9 cellular contexts compared by ENCODE assay signal in genomic region chr10:124619802-124620490, GRCh38.
DNase-seq lines count a peak whose midpoint lies in the region; ATAC-seq, FAIRE-seq and TF ChIP-seq lines count a peak whose summit lies in the region.
"Had no signal": no experiment of that assay in that cellular context is flagged by ENCODE, and none has a peak within 500 bp of the region (broad histone marks: within the 10 kb centered on the region; RNA-seq: fewer than 3 reads in every experiment).

No MANE protein-coding gene starts in this region.

- no peaks in the 10 kb centered on the region for H3K9me1 ChIP-seq in keratinocyte (ENCODE audit: control insufficient read depth, extremely low read depth, insufficient read depth, low read length)

- H3K9me3 ChIP-seq in CD4-positive, alpha-beta memory T cell (ENCODE audit: control insufficient read depth in 1 of 2, low read length in 2 of 2): no peaks in the 10 kb centered on the region
- H3K9me3 ChIP-seq in keratinocyte (ENCODE audit: control insufficient read depth, low read depth, low read length): no peaks in the 10 kb centered on the region

- H3K4me2 ChIP-seq in keratinocyte (ENCODE audit: control insufficient read depth, extremely low read depth, insufficient read depth, low read depth, low read length): peak overlapping the region; percentile 74

- intact Hi-C loops in CD4-positive, alpha-beta memory T cell (cut with micrococcal nuclease): no loop called here

- H3K27ac Mint-ChIP-seq in CD4-positive, alpha-beta memory T cell: peak overlapping the region in 5 of 7 donors; percentile 57 to 89 (median 76)

- H3K27me3 Mint-ChIP-seq in CD4-positive, alpha-beta memory T cell: no peaks in the 10 kb centered on the region

- no peak overlapping the region for H2AFZ ChIP-seq in keratinocyte (ENCODE audit: control insufficient read depth, low read length)

- dilution Hi-C loops in keratinocyte (cut with MboI; ENCODE audit: extremely low pct_ligation_motif_present, low sequenced_read_pairs): no loop called here

- CTCF ChIA-PET in CD4-positive, alpha-beta memory T cell (lab: Charles Lee; ENCODE audit: partially characterized antibody): interaction anchor here (0.7 to 4.2 kb wide), 4 partner anchors 27 to 126 kb away, joined by 3 to 33 read pairs (median 4); no protein-coding TSS in a partner anchor

- POLR2A ChIA-PET in CD4-positive, alpha-beta memory T cell (lab: Charles Lee; ENCODE audit: partially characterized antibody): interaction anchor here (0.7 to 1.6 kb wide), 6 partner anchors 8 to 122 kb away, joined by 3 to 8 read pairs (median 4); no protein-coding TSS in a partner anchor

- DNase-seq in CD4-positive, alpha-beta memory T cell: no peak
- DNase-seq in keratinocyte (ENCODE audit: low read depth, low spot score): no peak
- DNase-seq in NCI-H510A treated with DMSO at 0.1 percent for 48 hours (lab: John Stamatoyannopoulos, UW): no peak
- DNase-seq in NCI-H2171 treated with DMSO at 0.1 percent for 48 hours (lab: John Stamatoyannopoulos, UW): no peak
- no peak for DNase-seq in foreskin keratinocyte
- DNase-seq in DMS 273 treated with DMSO at 0.1 percent for 48 hours (lab: John Stamatoyannopoulos, UW): no peak
- DNase-seq: WERI-Rb-1 had no signal

- TF ChIP-seq CTCF in keratinocyte (optimal IDR thresholded peaks at IDR 0.05 in 1 of 3, IDR thresholded peaks at IDR 0.05 in 1 of 3, conservative IDR thresholded peaks at IDR 0.05 in 1 of 3; ENCODE audit: extremely low read depth in 1 of 3, insufficient read depth in 2 of 3, low read length in 3 of 3) (no peak), foreskin keratinocyte (conservative IDR thresholded peaks at IDR 0.05) (no peak)

- H3K27ac ChIP-seq in CD4-positive, alpha-beta memory T cell (ENCODE audit: low read depth, low read length): peak overlapping the region; percentile 46
- H3K27ac ChIP-seq in keratinocyte (ENCODE audit: control insufficient read depth, insufficient read depth, low read length): no peak overlapping the region
- H3K27ac ChIP-seq in foreskin keratinocyte: no peak overlapping the region
- H3K27ac ChIP-seq: WERI-Rb-1 had no signal

- H3K27me3 ChIP-seq in CD4-positive, alpha-beta memory T cell (ENCODE audit: insufficient read depth, low read length): no peaks in the 10 kb centered on the region
- H3K27me3 ChIP-seq in keratinocyte (ENCODE audit: control insufficient read depth, extremely low read depth, insufficient read depth, low read length) (no peaks in the 10 kb centered on the region), foreskin keratinocyte (no peaks in the 10 kb centered on the region)

- H3K4me1 Mint-ChIP-seq in CD4-positive, alpha-beta memory T cell: peaks cover 17 to 53% (median 34%) of the 10 kb centered on the region in 4 donors

- peak overlapping the region in 1 of 8 donors; percentile 29 for H3K4me3 Mint-ChIP-seq in CD4-positive, alpha-beta memory T cell

- FAIRE-seq in keratinocyte (lab: Jason Lieb, UNC): no peak

- H3K4me1 ChIP-seq in CD4-positive, alpha-beta memory T cell (ENCODE audit: insufficient read depth, low read length): peaks cover 26% of the 10 kb centered on the region
- H3K4me1 ChIP-seq in keratinocyte (ENCODE audit: control insufficient read depth, extremely low read depth, insufficient read depth, low read length) (peaks cover 19% of the 10 kb centered on the region), foreskin keratinocyte (peaks cover 10% of the 10 kb centered on the region)

- H3K36me3 ChIP-seq in CD4-positive, alpha-beta memory T cell (ENCODE audit: insufficient read depth, low read length): peaks cover 16% of the 10 kb centered on the region
- H3K36me3 ChIP-seq in keratinocyte (ENCODE audit: control insufficient read depth in 2 of 2, extremely low read depth in 1 of 2, insufficient read depth in 2 of 2, low read length in 2 of 2): peaks cover 3 to 16% of the 10 kb centered on the region in 2 experiments
- H3K36me3 ChIP-seq: WERI-Rb-1 had no signal

- H3K4me3 ChIP-seq in CD4-positive, alpha-beta memory T cell (ENCODE audit: low read length in 2 of 2): no peak overlapping the region
- no peak overlapping the region for H3K4me3 ChIP-seq in keratinocyte (ENCODE audit: control insufficient read depth in 2 of 3, extremely low read depth in 1 of 3, insufficient read depth in 2 of 3, low read depth in 1 of 3, low read length in 3 of 3)

- H3K9ac ChIP-seq in keratinocyte (ENCODE audit: control insufficient read depth, extremely low read depth, insufficient read depth, low read length): peak overlapping the region; percentile 9

- no peaks in the 10 kb centered on the region for H3K79me2 ChIP-seq in keratinocyte (ENCODE audit: control insufficient read depth, insufficient read depth, low read length)

- H4K20me1 ChIP-seq in keratinocyte (ENCODE audit: control insufficient read depth, extremely low read depth, insufficient read depth, low read length): peaks cover 1% of the 10 kb centered on the region

- ATAC-seq in GM19463 (IDR thresholded peaks at IDR 0.05; ENCODE audit: unreplicated experiment): peak; percentile 51
- peak; percentile 32 for ATAC-seq in HG03442 (IDR thresholded peaks at IDR 0.05; ENCODE audit: unreplicated experiment)
- no peak for ATAC-seq in foreskin keratinocyte

- peaks cover 11 to 30% of the 10 kb centered on the region in 2 donors for H3K36me3 Mint-ChIP-seq in CD4-positive, alpha-beta memory T cell

- peaks cover 0 to 2% (median 0%) of the 10 kb centered on the region in 8 donors for H3K9me3 Mint-ChIP-seq in CD4-positive, alpha-beta memory T cell
